1 cellular context compared by ENCODE assay signal in the genomic region with DNA sequence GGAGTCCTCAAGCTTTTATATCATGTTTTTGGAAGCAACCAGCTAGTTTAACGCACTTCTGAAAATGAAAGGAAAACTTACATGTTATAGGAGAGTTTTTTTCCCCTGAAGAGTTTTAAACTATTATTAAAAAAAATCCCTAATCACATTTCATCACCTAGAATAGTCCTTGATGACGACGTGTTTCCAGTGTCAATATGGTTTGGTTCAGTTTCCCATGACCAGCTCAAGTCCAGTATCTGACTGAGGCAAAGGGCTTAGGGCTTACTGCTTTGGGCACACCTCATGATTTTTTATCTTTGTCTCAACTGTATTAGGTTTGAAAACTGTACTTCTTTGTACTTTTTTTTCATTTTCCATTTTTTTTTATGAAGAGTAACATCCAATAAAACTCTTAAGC.
TF ChIP-seq lines count a peak whose summit lies in the region.

No MANE protein-coding gene starts in this region.

TF ChIP-seq in K562, 482 proteins besides CTCF, POLR2A, EP300 and RAD21:
- TF ChIP-seq ZNF239 (CRISPR knock-in tag; IDR thresholded peaks at IDR 0.05) (no peak), CREBBP (IDR thresholded peaks at IDR 0.05; ENCODE audit: low read depth, low read length) (no peak), NFATC3 (IDR thresholded peaks at IDR 0.05) (no peak), ZNF324 (CRISPR knock-in tag; IDR thresholded peaks at IDR 0.05) (no peak), ZNF699 (CRISPR knock-in tag; IDR thresholded peaks at IDR 0.05; ENCODE audit: insufficient replicate concordance) (no peak), PCBP2 (IDR thresholded peaks at IDR 0.05; ENCODE audit: low read depth, low read length, poor library complexity, severe bottlenecking) (no peak), BRCA1 (IDR thresholded peaks at IDR 0.05) (no peak), BRCA1 (CRISPR knock-in tag; IDR thresholded peaks at IDR 0.05) (no peak)
